In genomic region chr14:95509512-95509911, GRCh38 we compare ENCODE assay signal across 24 cellular contexts. TPM values are rescaled to one million over a fixed set of nuclear protein-coding genes. Genes with fewer than 3 reads are reported as not detected.
A peak's percentile ranks its signal among the peaks of the same experiment; 100 is the strongest.
DNase-seq lines count a peak whose midpoint lies in the region; ATAC-seq and TF ChIP-seq lines count a peak whose summit lies in the region.
"Had no signal": no experiment of that assay in that cellular context is flagged by ENCODE, and none has a peak within 500 bp of the region (broad histone marks: within the 10 kb centered on the region; RNA-seq: fewer than 3 reads in every experiment).

No MANE protein-coding gene starts in this region.

- peaks cover 0 to 18% (median 16%) of the 10 kb centered on the region in 5 donors for H3K36me3 ChIP-seq in subcutaneous abdominal adipose tissue (ENCODE audit: control insufficient read depth in 5 of 5, insufficient read depth in 5 of 5, low read length in 5 of 5)
- H3K36me3 ChIP-seq: esophagus squamous epithelium, thoracic aorta had no signal

- H3K9me3 ChIP-seq in T-helper 17 cell (ENCODE audit: control insufficient read depth, low read length, poor library complexity, severe bottlenecking) (no peaks in the 10 kb centered on the region), subcutaneous abdominal adipose tissue (ENCODE audit: control insufficient read depth in 5 of 5, low read length in 5 of 5) (no peaks in the 10 kb centered on the region)
- H3K9me3 ChIP-seq: A549, esophagus squamous epithelium, heart left ventricle, thoracic aorta had no signal

- no peak for ATAC-seq in T-helper 17 cell
- ATAC-seq: A549; activated CD8-positive, alpha-beta T cell treated with anti-CD3 and anti-CD28 coated beads, Interleukin-2, amount 10 ng/mL, durations not matched to agents 7 days and 5 days; foreskin keratinocyte; heart left ventricle had no signal

- H3K9ac ChIP-seq in subcutaneous abdominal adipose tissue (ENCODE audit: low read length in 5 of 5), result peak overlapping the region in 2 of 5 donors; percentile 9 to 13

- H3K9me3 Mint-ChIP-seq in activated naive CD8-positive, alpha-beta T cell (ENCODE audit: low read depth), result no peaks in the 10 kb centered on the region
- H3K9me3 Mint-ChIP-seq in activated naive CD8-positive, alpha-beta T cell treated with anti-CD3 and anti-CD28 coated beads for 36 hours, result no peaks in the 10 kb centered on the region
- H3K9me3 Mint-ChIP-seq: mesothelial cell of epicardium, nephron had no signal

- H3K4me1 Mint-ChIP-seq in activated naive CD8-positive, alpha-beta T cell (ENCODE audit: low read depth), result peaks cover 64% of the 10 kb centered on the region
- peaks cover 54% of the 10 kb centered on the region for H3K4me1 Mint-ChIP-seq in activated naive CD8-positive, alpha-beta T cell treated with anti-CD3 and anti-CD28 coated beads for 36 hours
- peaks cover 57% of the 10 kb centered on the region for H3K4me1 Mint-ChIP-seq in T-helper 17 cell
- H3K4me1 Mint-ChIP-seq: mesothelial cell of epicardium had no signal

- H3K36me3 Mint-ChIP-seq in activated naive CD8-positive, alpha-beta T cell, result no peaks in the 10 kb centered on the region
- H3K36me3 Mint-ChIP-seq in activated naive CD8-positive, alpha-beta T cell treated with anti-CD3 and anti-CD28 coated beads for 36 hours, result peaks cover 24% of the 10 kb centered on the region
- peaks cover 6% of the 10 kb centered on the region for H3K36me3 Mint-ChIP-seq in T-helper 17 cell (ENCODE audit: low read depth)
- H3K36me3 Mint-ChIP-seq: mesothelial cell of epicardium had no signal

- no peak for TF ChIP-seq CTCF in GM20000 (IDR thresholded peaks at IDR 0.05; ENCODE audit: extremely low read depth, missing control alignments)

- H3K4me3 ChIP-seq in subcutaneous abdominal adipose tissue (ENCODE audit: low read depth in 1 of 5, low read length in 5 of 5), result no peak overlapping the region
- H3K4me3 ChIP-seq: A549, dorsolateral prefrontal cortex, esophagus squamous epithelium, heart left ventricle, thoracic aorta had no signal

- H3K4me1 ChIP-seq in subcutaneous abdominal adipose tissue (ENCODE audit: control insufficient read depth in 5 of 5, insufficient read depth in 5 of 5, low read length in 5 of 5), result peaks cover 18 to 82% (median 78%) of the 10 kb centered on the region in 5 donors
- H3K4me1 ChIP-seq: A549 had no signal

- no peaks in the 10 kb centered on the region for H3K27me3 Mint-ChIP-seq in activated naive CD8-positive, alpha-beta T cell
- no peaks in the 10 kb centered on the region for H3K27me3 Mint-ChIP-seq in activated naive CD8-positive, alpha-beta T cell treated with anti-CD3 and anti-CD28 coated beads for 36 hours
- no peaks in the 10 kb centered on the region for H3K27me3 Mint-ChIP-seq in T-helper 17 cell

- peak overlapping the region; percentile 88 for H3K27ac ChIP-seq in subcutaneous abdominal adipose tissue (ENCODE audit: low read depth, low read length)
- H3K27ac ChIP-seq: A549, dorsolateral prefrontal cortex, foreskin keratinocyte had no signal

- DNase-seq in activated naive CD8-positive, alpha-beta T cell treated with anti-CD3 and anti-CD28 coated beads for 36 hours, result no peak
- DNase-seq in T-helper 17 cell (no peak), left kidney (ENCODE audit: low read depth, low spot score) (peak; percentile 41), GOT3 (lab: John Stamatoyannopoulos, UW) (no peak), NCI-H82 (lab: John Stamatoyannopoulos, UW) (no peak), GM20000 (ENCODE audit: low spot score) (no peak)
- DNase-seq: activated CD8-positive, alpha-beta T cell treated with anti-CD3 and anti-CD28 coated beads, Interleukin-2, amount 10 ng/mL, durations not matched to agents 7 days and 5 days; activated gamma-delta T cell treated with Interleukin-2 at 50 U/mL for 16 hours; esophagus squamous epithelium; foreskin keratinocyte; heart left ventricle; IMR-90; NCI-H1436 treated with DMSO at 0.1 percent for 48 hours; NCI-H2107; NCI-H446; NCI-H774; stimulated activated naive CD4-positive, alpha-beta T cell treated with Interleukin-2 at 50 U/mL for 16 hours had no signal

- peak overlapping the region; percentile 22 for H3K27ac Mint-ChIP-seq in activated naive CD8-positive, alpha-beta T cell
- H3K27ac Mint-ChIP-seq in activated naive CD8-positive, alpha-beta T cell treated with anti-CD3 and anti-CD28 coated beads for 36 hours, result no peak overlapping the region
- peak overlapping the region; percentile 87 for H3K27ac Mint-ChIP-seq in T-helper 17 cell
- H3K27ac Mint-ChIP-seq: mesothelial cell of epicardium had no signal

- H3K27me3 ChIP-seq in subcutaneous abdominal adipose tissue (ENCODE audit: control insufficient read depth in 5 of 5, insufficient read depth in 4 of 5, low read length in 5 of 5), result no peaks in the 10 kb centered on the region
- H3K27me3 ChIP-seq: dorsolateral prefrontal cortex, foreskin keratinocyte, heart left ventricle had no signal

- no peak overlapping the region for H3K4me3 Mint-ChIP-seq in activated naive CD8-positive, alpha-beta T cell
- no peak overlapping the region for H3K4me3 Mint-ChIP-seq in activated naive CD8-positive, alpha-beta T cell treated with anti-CD3 and anti-CD28 coated beads for 36 hours
- peak overlapping the region; percentile 55 for H3K4me3 Mint-ChIP-seq in T-helper 17 cell
- H3K4me3 Mint-ChIP-seq: activated CD8-positive, alpha-beta T cell treated with anti-CD3 and anti-CD28 coated beads, Interleukin-2, amount 10 ng/mL, durations not matched to agents 7 days and 5 days; mesothelial cell of epicardium had no signal

RNA-seq across cellular contexts. Expression of gene SYNE3, which starts 6.9 kb away (rescaled TPM):
- total RNA-seq in activated naive CD8-positive, alpha-beta T cell treated with anti-CD3 and anti-CD28 coated beads for 36 hours, result 10 to 100 TPM; 38.0 to 38.8 TPM
- 10 to 100 TPM; 59.6 to 64.8 TPM for total RNA-seq in T-helper 17 cell

RNA-seq across cellular contexts. Expression of gene GLRX5, which starts 25.3 kb away (rescaled TPM):
- 10 to 100 TPM; 57.9 to 60.7 TPM for total RNA-seq in activated naive CD8-positive, alpha-beta T cell treated with anti-CD3 and anti-CD28 coated beads for 36 hours
- 10 to 100 TPM; 14.8 to 17.7 TPM for total RNA-seq in T-helper 17 cell
